Comparison of ENCODE assay signal across 8 cellular contexts in the genomic region with DNA sequence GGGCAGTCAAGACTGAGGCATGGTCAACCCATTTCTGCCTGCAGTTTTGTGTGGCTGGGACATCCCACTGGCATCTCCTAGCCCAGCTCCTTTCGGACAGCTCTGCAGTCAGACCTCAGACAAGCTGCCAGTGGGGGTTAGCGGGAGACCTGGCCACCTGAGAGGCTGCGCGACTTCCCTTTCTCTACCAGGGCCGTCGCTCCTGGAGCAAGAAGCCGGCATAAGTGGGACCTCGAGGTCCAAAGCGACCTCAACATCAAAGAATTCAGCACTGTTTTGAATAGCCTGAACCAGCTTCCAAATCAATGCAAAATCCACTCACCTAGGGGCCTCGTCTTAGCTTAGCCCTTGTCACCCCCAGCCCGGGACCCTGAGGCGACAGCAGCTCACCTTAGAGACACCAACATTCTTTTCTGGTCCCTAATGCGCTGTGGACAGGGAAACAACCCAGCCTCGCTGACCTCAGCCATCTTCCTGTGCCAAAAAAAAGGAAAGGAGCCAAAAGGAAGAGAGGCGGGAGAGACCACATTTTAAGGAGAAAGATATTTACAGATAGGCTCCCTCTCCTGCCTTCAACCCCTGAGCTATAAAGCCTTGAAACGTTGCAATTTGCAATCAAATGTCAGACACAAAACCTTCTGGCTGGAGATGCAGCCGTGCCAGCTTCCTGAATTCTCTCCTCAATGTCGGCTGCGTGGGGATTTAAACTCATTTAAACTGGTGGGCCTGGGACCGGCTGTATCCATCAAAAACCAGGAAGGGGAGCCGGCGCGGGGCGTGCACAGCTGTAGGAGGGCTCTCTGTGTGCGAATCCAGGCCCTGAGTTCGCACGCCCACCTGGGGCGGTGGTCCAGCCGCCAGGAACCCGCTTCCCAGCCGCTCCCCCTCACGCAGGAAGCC.
DNase-seq lines count a peak whose midpoint lies in the region; ATAC-seq and TF ChIP-seq lines count a peak whose summit lies in the region.

No MANE protein-coding gene starts in this region.

- H3K79me2 ChIP-seq in mammary epithelial cell (ENCODE audit: insufficient read depth, low read length): no peaks in the 10 kb centered on the region

- dilution Hi-C loops in mammary epithelial cell (cut with HindIII; ENCODE audit: low sequenced_read_pairs): no loop called here

- H3K4me3 ChIP-seq in mammary epithelial cell (replicated peaks in 1 of 3; ENCODE audit: insufficient read depth in 1 of 3, low read depth in 2 of 3, low read length in 3 of 3) (peak overlapping the region; percentile 55 to 70 (median 65)), mesodermal cell (ENCODE audit: extremely low read depth, insufficient read depth, low read length, poor library complexity, severe bottlenecking) (peak overlapping the region; percentile 52), vagina (peak overlapping the region; percentile 60 to 63)

- H2AFZ ChIP-seq in mammary epithelial cell (ENCODE audit: low read depth, low read length): peak overlapping the region; percentile 98

- no peak overlapping the region for H3K9ac ChIP-seq in mammary epithelial cell (ENCODE audit: insufficient read depth, low read length)

- H4K20me1 ChIP-seq in mammary epithelial cell (ENCODE audit: insufficient read depth, low read length): no peaks in the 10 kb centered on the region

- in situ Hi-C loops in mammary epithelial cell (cut with MboI; ENCODE audit: low sequenced_read_pairs in 2 of 2): loop anchor here (5.0 to 10.0 kb wide), 2 partner anchors 281 to 294 kb away; partner anchors contain the start of gene ANTXR1 (in 1 of the 2)

- WGBS in mammary epithelial cell (ENCODE audit: low coverage, missing lambda C conversion rate): 31% methylated on average over 28 of the region's 32 CpGs
- 30 to 31% methylated on average over 26 to 29 of the region's 32 CpGs for WGBS in mesodermal cell (ENCODE audit: insufficient coverage in 2 of 2), 2 experiments

- no peaks in the 10 kb centered on the region for H3K27me3 ChIP-seq in mammary epithelial cell (ENCODE audit: insufficient read depth, low read length)
- no peaks in the 10 kb centered on the region for H3K27me3 ChIP-seq in vagina

- H3K4me1 ChIP-seq in mammary epithelial cell (ENCODE audit: insufficient read depth, low read length): peaks cover 19% of the 10 kb centered on the region
- peaks cover 19% of the 10 kb centered on the region for H3K4me1 ChIP-seq in mesodermal cell (ENCODE audit: control insufficient read depth, insufficient read depth, low read length, poor library complexity, severe bottlenecking)
- peaks cover 49% of the 10 kb centered on the region for H3K4me1 ChIP-seq in vagina

- DNase-seq in Right ventricle myocardium inferior (ENCODE audit: missing footprints) (peak; percentile 73), cardiac septum (ENCODE audit: low spot score) (no peak), mammary epithelial cell (no peak), vagina (ENCODE audit: extremely low spot score in 2 of 2) (no peak), DMS153 treated with DMSO at 0.1 percent for 48 hours (lab: John Stamatoyannopoulos, UW; ENCODE audit: unreplicated experiment) (no peak), MV-4-11 (lab: John Stamatoyannopoulos, UW) (no peak)

- no peak for TF ChIP-seq CTCF in mammary epithelial cell (conservative IDR thresholded peaks at IDR 0.05 in 1 of 2, IDR thresholded peaks at IDR 0.05 in 1 of 2; ENCODE audit: extremely low read depth in 1 of 2, insufficient read depth in 1 of 2, low read depth in 1 of 2, low read length in 2 of 2)
- TF ChIP-seq CTCF in vagina (IDR thresholded peaks at IDR 0.05): no peak

- H3K27ac ChIP-seq in mammary epithelial cell (ENCODE audit: insufficient read depth, low read depth, low read length) (no peak overlapping the region), mesodermal cell (ENCODE audit: low read depth, low read length, severe bottlenecking) (no peak overlapping the region), vagina (peak overlapping the region; percentile 92)

- H3K4me2 ChIP-seq in mammary epithelial cell (ENCODE audit: insufficient read depth, low read depth, low read length): peak overlapping the region; percentile 93

- no TSS peak for BruUV-seq in mammary epithelial cell (replicated peaks; lab: Mats Ljungman, UMichigan)

- intact Hi-C loops in Right ventricle myocardium inferior (cut with DNase I) (loop anchor here (2.0 to 10.0 kb wide), 4 partner anchors 84 to 363 kb away; no protein-coding TSS in a partner anchor), cardiac septum (cut with DNase I) (loop anchor here (2.0 to 10.0 kb wide), 3 partner anchors 129 to 361 kb away; no protein-coding TSS in a partner anchor), mammary epithelial cell (cut with micrococcal nuclease) (loop anchor here (5.0 kb wide), 1 partner anchor 129 kb away; no protein-coding TSS in a partner anchor), vagina (cut with DNase I) (loop anchor here (2.0 kb wide), 1 partner anchor 293 kb away; the partner anchor contains the start of gene ANTXR1)

- TF ChIP-seq POLR2A in vagina (IDR thresholded peaks at IDR 0.05): no peak

- peaks cover 6% of the 10 kb centered on the region for H3K9me3 ChIP-seq in mammary epithelial cell (replicated peaks; ENCODE audit: insufficient read depth, low read length)
- H3K9me3 ChIP-seq in mesodermal cell (ENCODE audit: control insufficient read depth, low read length): peaks cover 7% of the 10 kb centered on the region
- no peaks in the 10 kb centered on the region for H3K9me3 ChIP-seq in vagina

- ATAC-seq in Right ventricle myocardium inferior (peak; percentile 11), GM18873 (IDR thresholded peaks at IDR 0.05; ENCODE audit: low FRiP score, unreplicated experiment) (no peak)

- H3K36me3 ChIP-seq in mammary epithelial cell (ENCODE audit: insufficient read depth, low read length): no peaks in the 10 kb centered on the region
- H3K36me3 ChIP-seq in mesodermal cell (ENCODE audit: control insufficient read depth, insufficient read depth, low read length): no peaks in the 10 kb centered on the region
- H3K36me3 ChIP-seq in vagina: no peaks in the 10 kb centered on the region

- CTCF ChIA-PET in mammary epithelial cell (lab: Charles Lee; ENCODE audit: low non-redundant PET): no interaction called here
